Comparison of ENCODE assay signal across 19 cellular contexts in genomic region chr1:98659879-98660278, GRCh38. TPM values are rescaled to one million over a fixed set of nuclear protein-coding genes. Genes with fewer than 3 reads are reported as not detected.
DNase-seq lines count a peak whose midpoint lies in the region; TF ChIP-seq lines count a peak whose summit lies in the region.
"Had no signal": no experiment of that assay in that cellular context is flagged by ENCODE, and none has a peak within 500 bp of the region (broad histone marks: within the 10 kb centered on the region; RNA-seq: fewer than 3 reads in every experiment).

No MANE protein-coding gene starts in this region.

- H3K4me3 ChIP-seq in osteoblast (ENCODE audit: insufficient read depth, low read length), result no peak overlapping the region
- H3K4me3 ChIP-seq: BLaER1 had no signal

- no peak overlapping the region for H3K27ac ChIP-seq in osteoblast (ENCODE audit: low read depth, low read length)
- H3K27ac ChIP-seq: 22Rv1, BLaER1 had no signal

- DNase-seq in NCI-H748 (lab: John Stamatoyannopoulos, UW; ENCODE audit: unreplicated experiment) (peak; percentile 10), NCI-H748 treated with DMSO at 0.1 percent for 48 hours (lab: John Stamatoyannopoulos, UW) (no peak), NCI-H2029 treated with DMSO at 0.1 percent for 48 hours (lab: John Stamatoyannopoulos, UW) (peak; percentile 25), osteoblast (ENCODE audit: insufficient read length, low spot score, missing footprints) (peak; percentile 68), HT-29 (ENCODE audit: low spot score) (no peak), RKO (ENCODE audit: low spot score) (no peak)
- no peak for DNase-seq in activated T-helper 1 cell treated with anti-CD3 and anti-CD28 coated beads, Interleukin-12 subunit alpha, Interleukin-12 subunit beta, Interleukin-2, Interleukin-4 antibody, amounts not matched to agents 30 ng/mL and 10 ng/mL and 1 ng/mL, durations not matched to agents 14 hours and 24 hours and 36 hours (ENCODE audit: low spot score)
- DNase-seq in activated naive CD4-positive, alpha-beta T cell (lab: John Stamatoyannopoulos, UW), result no peak
- DNase-seq: AML-193; Calu3; CD4-positive, CD25-positive, alpha-beta regulatory T cell; DMS 273 treated with DMSO at 0.1 percent for 48 hours; DMS79 treated with DMSO at 0.1 percent for 48 hours; EL; GDM1; GOT3; H9 had no signal

- peaks cover 14% of the 10 kb centered on the region for H3K4me1 ChIP-seq in osteoblast (ENCODE audit: insufficient read depth, low read length)
- H3K4me1 ChIP-seq: BLaER1 had no signal

- H3K4me2 ChIP-seq in osteoblast (ENCODE audit: insufficient read depth, low read length), result no peak overlapping the region
- H3K4me2 ChIP-seq: BLaER1 had no signal

- no peak overlapping the region for H3K4me3 Mint-ChIP-seq in activated T-helper 1 cell treated with anti-CD3 and anti-CD28 coated beads, Interleukin-12 subunit alpha, Interleukin-12 subunit beta, Interleukin-2, Interleukin-4 antibody, amounts not matched to agents 30 ng/mL and 10 ng/mL and 1 ng/mL, durations not matched to agents 14 hours and 24 hours and 36 hours
- H3K4me3 Mint-ChIP-seq: CD4-positive, CD25-positive, alpha-beta regulatory T cell had no signal

- H3K36me3 ChIP-seq in osteoblast (ENCODE audit: insufficient read depth, low read length), result no peaks in the 10 kb centered on the region
- H3K36me3 ChIP-seq: BLaER1 had no signal

- peaks cover 31% of the 10 kb centered on the region for H3K27me3 Mint-ChIP-seq in activated T-helper 1 cell treated with anti-CD3 and anti-CD28 coated beads, Interleukin-12 subunit alpha, Interleukin-12 subunit beta, Interleukin-2, Interleukin-4 antibody, amounts not matched to agents 30 ng/mL and 10 ng/mL and 1 ng/mL, durations not matched to agents 14 hours and 24 hours and 36 hours (ENCODE audit: insufficient read depth)

- intact Hi-C loops in activated T-helper 1 cell treated with anti-CD3 and anti-CD28 coated beads, Interleukin-12 subunit alpha, Interleukin-12 subunit beta, Interleukin-2, Interleukin-4 antibody, amounts not matched to agents 30 ng/mL and 10 ng/mL and 1 ng/mL, durations not matched to agents 14 hours and 24 hours and 36 hours (cut with micrococcal nuclease), result no loop called here

- H4K20me1 ChIP-seq in osteoblast (ENCODE audit: insufficient read depth, low read length), result no peaks in the 10 kb centered on the region
- H4K20me1 ChIP-seq: BLaER1 had no signal

- no peak for TF ChIP-seq CTCF in osteoblast (IDR thresholded peaks at IDR 0.05; ENCODE audit: extremely low read depth, low read depth, low read length)

- H3K9me3 ChIP-seq in osteoblast (ENCODE audit: low read depth, low read length), result no peaks in the 10 kb centered on the region

- no peak overlapping the region for H2AFZ ChIP-seq in osteoblast (ENCODE audit: low read length)

- peak overlapping the region; percentile 47 for H3K27ac Mint-ChIP-seq in activated T-helper 1 cell treated with anti-CD3 and anti-CD28 coated beads, Interleukin-12 subunit alpha, Interleukin-12 subunit beta, Interleukin-2, Interleukin-4 antibody, amounts not matched to agents 30 ng/mL and 10 ng/mL and 1 ng/mL, durations not matched to agents 14 hours and 24 hours and 36 hours
- H3K27ac Mint-ChIP-seq: CD4-positive, CD25-positive, alpha-beta regulatory T cell; H9 had no signal

- H3K4me1 Mint-ChIP-seq in activated T-helper 1 cell treated with anti-CD3 and anti-CD28 coated beads, Interleukin-12 subunit alpha, Interleukin-12 subunit beta, Interleukin-2, Interleukin-4 antibody, amounts not matched to agents 30 ng/mL and 10 ng/mL and 1 ng/mL, durations not matched to agents 14 hours and 24 hours and 36 hours (ENCODE audit: low read depth), result peaks cover 11% of the 10 kb centered on the region

- H3K36me3 Mint-ChIP-seq in activated T-helper 1 cell treated with anti-CD3 and anti-CD28 coated beads, Interleukin-12 subunit alpha, Interleukin-12 subunit beta, Interleukin-2, Interleukin-4 antibody, amounts not matched to agents 30 ng/mL and 10 ng/mL and 1 ng/mL, durations not matched to agents 14 hours and 24 hours and 36 hours (ENCODE audit: low read depth), result no peaks in the 10 kb centered on the region
- H3K36me3 Mint-ChIP-seq: CD4-positive, CD25-positive, alpha-beta regulatory T cell had no signal

- H3K79me2 ChIP-seq in osteoblast (ENCODE audit: insufficient read depth, low read length), result peaks cover 25% of the 10 kb centered on the region

- no peaks in the 10 kb centered on the region for H3K9me3 Mint-ChIP-seq in activated T-helper 1 cell treated with anti-CD3 and anti-CD28 coated beads, Interleukin-12 subunit alpha, Interleukin-12 subunit beta, Interleukin-2, Interleukin-4 antibody, amounts not matched to agents 30 ng/mL and 10 ng/mL and 1 ng/mL, durations not matched to agents 14 hours and 24 hours and 36 hours
- H3K9me3 Mint-ChIP-seq: H9 had no signal

- no peaks in the 10 kb centered on the region for H3K27me3 ChIP-seq in osteoblast (ENCODE audit: insufficient read depth, low read length)
- H3K27me3 ChIP-seq: BLaER1 had no signal

RNA-seq across cellular contexts. Expression of gene SNX7, which starts 1.6 kb away (rescaled TPM):
- not detected in 2 replicates for total RNA-seq in activated T-helper 1 cell treated with anti-CD3 and anti-CD28 coated beads, Interleukin-12 subunit alpha, Interleukin-12 subunit beta, Interleukin-2, Interleukin-4 antibody, amounts not matched to agents 30 ng/mL and 10 ng/mL and 1 ng/mL, durations not matched to agents 14 hours and 24 hours and 36 hours
- total RNA-seq in osteoblast, result 78.9 and 86.6 TPM in 2 replicates
- total RNA-seq in HT-29 (2014; rRNA removed; shearing (Covaris generic)), result 18.8 and 21.1 TPM in 2 replicates
- total RNA-seq: CD4-positive, CD25-positive, alpha-beta regulatory T cell had no signal

Comparison
In these comparisons a context has a peak if more than half of its experiments do, and no peak if none do; other contexts are left out.
1. DNase-seq: peak in NCI-H748 (single experiment), NCI-H2029 treated with DMSO at 0.1 percent for 48 hours (single experiment) and osteoblast (single experiment); none in NCI-H748 treated with DMSO at 0.1 percent for 48 hours (single experiment), activated T-helper 1 cell treated with anti-CD3 and anti-CD28 coated beads, Interleukin-12 subunit alpha, Interleukin-12 subunit beta, Interleukin-2, Interleukin-4 antibody, amounts not matched to agents 30 ng/mL and 10 ng/mL and 1 ng/mL, durations not matched to agents 14 hours and 24 hours and 36 hours (single experiment), activated naive CD4-positive, alpha-beta T cell (0 of 4), HT-29 (single experiment) and RKO (single experiment).
2. RNA of gene SNX7, which starts 1.6 kb away (total RNA-seq): 78.9 to 86.6 TPM in osteoblast and 18.8 to 21.1 TPM in HT-29; not detected in activated T-helper 1 cell treated with anti-CD3 and anti-CD28 coated beads, Interleukin-12 subunit alpha, Interleukin-12 subunit beta, Interleukin-2, Interleukin-4 antibody, amounts not matched to agents 30 ng/mL and 10 ng/mL and 1 ng/mL, durations not matched to agents 14 hours and 24 hours and 36 hours; every median in the first group is over 10 times any median in the second.